12 cellular contexts compared by ENCODE assay signal in the genomic region with DNA sequence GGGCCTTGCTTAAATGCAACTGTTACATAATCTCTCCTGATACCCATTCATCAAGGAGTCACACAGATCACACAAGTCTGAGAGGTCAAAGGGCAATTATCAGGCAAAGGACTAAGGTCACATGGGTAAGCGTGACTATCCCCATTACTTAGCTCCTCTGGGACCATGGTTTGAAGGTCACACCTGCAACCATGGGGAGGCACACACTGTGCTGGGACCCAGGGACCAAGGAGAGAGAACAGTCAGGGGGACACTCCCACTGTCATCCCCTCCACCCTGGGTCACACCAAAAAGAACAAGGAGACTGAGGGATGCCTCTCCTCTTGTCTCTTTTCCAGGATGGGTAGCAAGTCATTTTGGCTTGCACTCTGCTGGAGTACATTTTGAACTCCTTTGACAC.
"Had no signal": no experiment of that assay in that cellular context is flagged by ENCODE, and none has a peak within 500 bp of the region (broad histone marks: within the 10 kb centered on the region; RNA-seq: fewer than 3 reads in every experiment).

No MANE protein-coding gene starts in this region.

- H3K4me1 Mint-ChIP-seq: natural killer cell had no signal

- DNase-seq: activated CD4-positive, alpha-beta T cell treated with anti-CD3 and anti-CD28 coated beads for 36 hours; activated CD4-positive, alpha-beta T cell treated with anti-CD3 and anti-CD28 coated beads, Interleukin-2, amount 50 U/mL, for 48 hours; effector memory CD4-positive, alpha-beta T cell; natural killer cell; stimulated activated naive CD4-positive, alpha-beta T cell; substantia nigra; transverse colon had no signal

- H3K4me3 ChIP-seq: hepatocyte, transverse colon had no signal

- H3K4me2 ChIP-seq: hepatocyte had no signal

- H3K27me3 Mint-ChIP-seq: activated CD4-positive, alpha-beta T cell treated with anti-CD3 and anti-CD28 coated beads for 36 hours; activated naive CD8-positive, alpha-beta T cell; dendritic cell treated with granulocyte-macrophage colony-stimulating factor and Interleukin-4, amounts not matched to agents 40 ng/mL and 50 ng/mL, for 4 days had no signal

- H3K27ac Mint-ChIP-seq: activated CD4-positive, alpha-beta T cell treated with anti-CD3 and anti-CD28 coated beads for 36 hours; activated naive CD8-positive, alpha-beta T cell; dendritic cell treated with granulocyte-macrophage colony-stimulating factor and Interleukin-4, amounts not matched to agents 40 ng/mL and 50 ng/mL, for 4 days; natural killer cell; T-helper 2 cell treated with Interferon-gamma antibody and Interleukin-4, amounts not matched to agents 5 μg/mL and 100 μg/mL, for 36 hours; WTC11 had no signal

- H3K27me3 ChIP-seq: hepatocyte, transverse colon had no signal

- H3K36me3 ChIP-seq: transverse colon had no signal

- H3K79me2 ChIP-seq: hepatocyte had no signal

- H2AFZ ChIP-seq: hepatocyte had no signal

- H3K4me3 Mint-ChIP-seq: activated CD4-positive, alpha-beta T cell treated with anti-CD3 and anti-CD28 coated beads for 36 hours; activated naive CD8-positive, alpha-beta T cell; dendritic cell treated with granulocyte-macrophage colony-stimulating factor and Interleukin-4, amounts not matched to agents 40 ng/mL and 50 ng/mL, for 4 days; natural killer cell; T-helper 2 cell treated with Interferon-gamma antibody and Interleukin-4, amounts not matched to agents 5 μg/mL and 100 μg/mL, for 36 hours; WTC11 had no signal
